ENCODE assay signal across 15 cellular contexts in genomic region chr2:69589973-69590652, GRCh38. TPM values are rescaled to one million over a fixed set of nuclear protein-coding genes. Genes with fewer than 3 reads are reported as not detected.
DNase-seq lines count a peak whose midpoint lies in the region; ATAC-seq and TF ChIP-seq lines count a peak whose summit lies in the region.
"Had no signal": no experiment of that assay in that cellular context is flagged by ENCODE, and none has a peak within 500 bp of the region (broad histone marks: within the 10 kb centered on the region; RNA-seq: fewer than 3 reads in every experiment).

No MANE protein-coding gene starts in this region.

- peaks cover 9% of the 10 kb centered on the region for H3K36me3 Mint-ChIP-seq in activated T-cell treated with anti-CD3 and anti-CD28 coated beads, Interleukin-2, amount 50 U/mL, for 24 hours (ENCODE audit: low read depth)
- H3K36me3 Mint-ChIP-seq in activated naive CD8-positive, alpha-beta T cell treated with anti-CD3 and anti-CD28 coated beads, Interleukin-2, amount 50 U/mL, for 24 hours (ENCODE audit: low read depth), result peaks cover 8% of the 10 kb centered on the region

- ATAC-seq in activated naive CD8-positive, alpha-beta T cell treated with anti-CD3 and anti-CD28 coated beads, Interleukin-2, amount 50 U/mL, for 24 hours, result no peak
- ATAC-seq: activated CD4-positive, CD25-positive, alpha-beta regulatory T cell treated with anti-CD3 and anti-CD28 coated beads, Interleukin-2, amount 50 U/mL, for 24 hours had no signal

- H3K4me3 Mint-ChIP-seq in activated T-cell treated with anti-CD3 and anti-CD28 coated beads, Interleukin-2, amount 50 U/mL, for 24 hours, result no peak overlapping the region
- H3K4me3 Mint-ChIP-seq in activated naive CD8-positive, alpha-beta T cell treated with anti-CD3 and anti-CD28 coated beads, Interleukin-2, amount 50 U/mL, for 24 hours, result no peak overlapping the region

- intact Hi-C loops in left ventricle myocardium inferior (cut with micrococcal nuclease), result no loop called here

- TF ChIP-seq CTCF in left ventricle myocardium inferior (IDR thresholded peaks at IDR 0.05; ENCODE audit: borderline replicate concordance), result no peak

- DNase-seq in activated T-cell treated with anti-CD3 and anti-CD28 coated beads, Interleukin-2, amount 50 U/mL, for 24 hours, result no peak
- DNase-seq in activated T-cell treated with anti-CD3 and anti-CD28 coated beads for 4 hours (no peak), left ventricle myocardium inferior (no peak), DMS 273 treated with DMSO at 0.1 percent for 48 hours (lab: John Stamatoyannopoulos, UW) (no peak), DMS153 (lab: John Stamatoyannopoulos, UW) (no peak), NCI-H2107 (lab: John Stamatoyannopoulos, UW) (no peak)
- DNase-seq in activated naive CD8-positive, alpha-beta T cell treated with anti-CD3 and anti-CD28 coated beads, Interleukin-2, amount 50 U/mL, for 24 hours, result no peak
- DNase-seq: EL; MV-4-11; NCI-H510A treated with DMSO at 0.1 percent for 48 hours; stimulated activated CD4-positive, alpha-beta T cell treated with anti-CD3 and anti-CD28 coated beads, Interleukin-4, amount 100 ng/mL, for 1 hour had no signal

- H3K4me1 Mint-ChIP-seq in activated T-cell treated with anti-CD3 and anti-CD28 coated beads, Interleukin-2, amount 50 U/mL, for 24 hours (ENCODE audit: low read depth), result peaks cover 76% of the 10 kb centered on the region
- peaks cover 82% of the 10 kb centered on the region for H3K4me1 Mint-ChIP-seq in activated naive CD8-positive, alpha-beta T cell treated with anti-CD3 and anti-CD28 coated beads, Interleukin-2, amount 50 U/mL, for 24 hours

- no peaks in the 10 kb centered on the region for H3K27me3 Mint-ChIP-seq in activated T-cell treated with anti-CD3 and anti-CD28 coated beads, Interleukin-2, amount 50 U/mL, for 24 hours
- no peaks in the 10 kb centered on the region for H3K27me3 Mint-ChIP-seq in activated naive CD8-positive, alpha-beta T cell treated with anti-CD3 and anti-CD28 coated beads, Interleukin-2, amount 50 U/mL, for 24 hours

- H3K9me3 ChIP-seq in left ventricle myocardium inferior (replicated peaks), result no peaks in the 10 kb centered on the region
- no peaks in the 10 kb centered on the region for H3K9me3 ChIP-seq in skeletal muscle satellite cell (replicated peaks; ENCODE audit: low read length)

- H3K9me3 Mint-ChIP-seq in activated T-cell treated with anti-CD3 and anti-CD28 coated beads, Interleukin-2, amount 50 U/mL, for 24 hours, result no peaks in the 10 kb centered on the region
- no peaks in the 10 kb centered on the region for H3K9me3 Mint-ChIP-seq in activated naive CD8-positive, alpha-beta T cell treated with anti-CD3 and anti-CD28 coated beads, Interleukin-2, amount 50 U/mL, for 24 hours

- peak overlapping the region; percentile 88 for H3K27ac ChIP-seq in left ventricle myocardium inferior (replicated peaks)
- H3K27ac ChIP-seq: epithelial cell of prostate, HL-60 had no signal

- H3K27me3 ChIP-seq in left ventricle myocardium inferior (ENCODE audit: low read depth) (no peaks in the 10 kb centered on the region), skeletal muscle satellite cell (ENCODE audit: control insufficient read depth, insufficient read depth, low read length) (no peaks in the 10 kb centered on the region)

- H3K36me3 ChIP-seq in left ventricle myocardium inferior (no peaks in the 10 kb centered on the region), skeletal muscle satellite cell (ENCODE audit: insufficient read depth, low read length) (no peaks in the 10 kb centered on the region)

- H3K4me1 ChIP-seq in left ventricle myocardium inferior (peaks cover 83% of the 10 kb centered on the region), skeletal muscle satellite cell (ENCODE audit: control insufficient read depth, insufficient read depth, low read length) (peaks cover 17% of the 10 kb centered on the region)

- H3K27ac Mint-ChIP-seq in activated T-cell treated with anti-CD3 and anti-CD28 coated beads, Interleukin-2, amount 50 U/mL, for 24 hours, result peak overlapping the region; percentile 73
- peak overlapping the region; percentile 25 for H3K27ac Mint-ChIP-seq in activated naive CD8-positive, alpha-beta T cell treated with anti-CD3 and anti-CD28 coated beads, Interleukin-2, amount 50 U/mL, for 24 hours

- H3K4me2 ChIP-seq in skeletal muscle satellite cell (ENCODE audit: low read length), result peak overlapping the region; percentile 8

- H3K9ac ChIP-seq in skeletal muscle satellite cell (ENCODE audit: low read depth, low read length), result no peak overlapping the region

- peak overlapping the region; percentile 16 for H3K4me3 ChIP-seq in left ventricle myocardium inferior
- no peak overlapping the region for H3K4me3 ChIP-seq in skeletal muscle satellite cell (ENCODE audit: low read length)

RNA-seq across cellular contexts. Expression of gene AAK1, which starts 53.4 kb away (rescaled TPM):
- 133 TPM for total RNA-seq in left ventricle myocardium inferior
- total RNA-seq in skeletal muscle satellite cell (2012; rRNA removed), result 37.6 and 39.5 TPM in 2 replicates
